8 cellular contexts compared by ENCODE assay signal in genomic region chr5:79464695-79465332, GRCh38. TPM values are rescaled to one million over a fixed set of nuclear protein-coding genes. Genes with fewer than 3 reads are reported as not detected.
DNase-seq lines count a peak whose midpoint lies in the region; ATAC-seq, FAIRE-seq and TF ChIP-seq lines count a peak whose summit lies in the region.

No MANE protein-coding gene starts in this region.

- no peak for TF ChIP-seq POLR2A in spleen (IDR thresholded peaks at IDR 0.05)

- intact Hi-C loops in left ventricle myocardium inferior (cut with micrococcal nuclease), result loop anchor here (10.0 kb wide), 2 partner anchors 330 to 440 kb away; no protein-coding TSS in a partner anchor
- intact Hi-C loops in spleen (cut with DNase I; ENCODE audit: low total_unique reads), result loop anchor here (5.0 to 10.0 kb wide), 2 partner anchors 333 to 440 kb away; no protein-coding TSS in a partner anchor

- DNase-seq in left ventricle myocardium inferior (no peak), spleen (no peak), cortex of kidney (lab: John Stamatoyannopoulos, UW) (no peak)

- TF ChIP-seq CTCF in LNCAP (IDR thresholded peaks at IDR 0.05) (peak; percentile 76), VCaP (conservative IDR thresholded peaks at IDR 0.05) (peak; percentile 71), left ventricle myocardium inferior (IDR thresholded peaks at IDR 0.05; ENCODE audit: borderline replicate concordance) (peak; percentile 66), spleen (IDR thresholded peaks at IDR 0.05 in 8 of 11, conservative IDR thresholded peaks at IDR 0.05 in 3 of 11) (peak in 7 of 11 experiments; percentile 41 to 54 (median 52))

- no peak overlapping the region for H3K27ac ChIP-seq in VCaP
- H3K27ac ChIP-seq in left ventricle myocardium inferior (replicated peaks), result no peak overlapping the region
- no peak overlapping the region for H3K27ac ChIP-seq in spleen

- H3K4me3 ChIP-seq in left ventricle myocardium inferior, result no peak overlapping the region
- H3K4me3 ChIP-seq in spleen, result no peak overlapping the region

- H3K36me3 ChIP-seq in left ventricle myocardium inferior, result no peaks in the 10 kb centered on the region
- no peaks in the 10 kb centered on the region for H3K36me3 ChIP-seq in spleen

- FAIRE-seq in G401.6 (lab: Jason Lieb, UNC), result peak; percentile 97

- H3K9me3 ChIP-seq in left ventricle myocardium inferior (replicated peaks) (no peaks in the 10 kb centered on the region), spleen (no peaks in the 10 kb centered on the region)

- WGBS in spleen, 5 donors, result 66 to 73% (median 67%) methylated on average over 6 of the region's 6 CpGs

- H3K4me1 ChIP-seq in left ventricle myocardium inferior (peaks cover 11% of the 10 kb centered on the region), spleen (peaks cover 0 to 4% (median 0%) of the 10 kb centered on the region in 6 donors)

- ATAC-seq in HG02840 (IDR thresholded peaks at IDR 0.05; ENCODE audit: low FRiP score, unreplicated experiment), result no peak
- ATAC-seq in HG02884 (IDR thresholded peaks at IDR 0.05; ENCODE audit: unreplicated experiment), result no peak

- H3K27me3 ChIP-seq in left ventricle myocardium inferior (ENCODE audit: low read depth) (no peaks in the 10 kb centered on the region), spleen (replicated peaks in 1 of 7) (no peaks in the 10 kb centered on the region)

RNA-seq across cellular contexts. Expression of gene HOMER1, which starts 49.1 kb away (rescaled TPM):
- total RNA-seq in left ventricle myocardium inferior (61.9 TPM), spleen (1 to 10 TPM; 1.3 to 5.2 (median 3.4) TPM)
- polyA plus RNA-seq in spleen, result under 1 TPM; 0.39 to 0.67 (median 0.41) TPM

Comparison
In these comparisons a context has a peak if more than half of its experiments do, and no peak if none do; other contexts are left out.
1. RNA of gene HOMER1, which starts 49.1 kb away (total RNA-seq): 61.9 TPM in left ventricle myocardium inferior (single experiment); 1.3 to 5.2 TPM in spleen; every median in the first group is over 10 times any median in the second.
2. Peak in every context shown above with its lines, with median percentiles within 50 percentile points of each other: CTCF ChIP-seq.